In genomic region chr7:114942443-114943175, GRCh38 we compare ENCODE assay signal across 13 cellular contexts. TPM values are rescaled to one million over a fixed set of nuclear protein-coding genes. Genes with fewer than 3 reads are reported as not detected.
DNase-seq lines count a peak whose midpoint lies in the region; ATAC-seq and TF ChIP-seq lines count a peak whose summit lies in the region.
"Had no signal": no experiment of that assay in that cellular context is flagged by ENCODE, and none has a peak within 500 bp of the region (broad histone marks: within the 10 kb centered on the region; RNA-seq: fewer than 3 reads in every experiment).

No MANE protein-coding gene starts in this region.

- H3K4me3 Mint-ChIP-seq in naive B cell (peak overlapping the region in 2 of 8 donors; percentile 12 to 16), WTC11 (no peak overlapping the region)

- H3K27ac Mint-ChIP-seq in naive B cell (peak overlapping the region in 4 of 6 donors; percentile 40 to 68 (median 43)), WTC11 (no peak overlapping the region)

- ATAC-seq in GM21576 (IDR thresholded peaks at IDR 0.05; ENCODE audit: unreplicated experiment) (peak; percentile 71), HG03378 (IDR thresholded peaks at IDR 0.05; ENCODE audit: unreplicated experiment) (peak; percentile 58), naive B cell (ENCODE audit: low read depth in 2 of 2) (peak; percentile 75 to 78), WTC11 (no peak)

- peak; percentile 25 for DNase-seq in SKM-1 treated with dmso at 0.1 percent for 144 hours (lab: John Stamatoyannopoulos, UW; ENCODE audit: unreplicated experiment)
- no peak for DNase-seq in SKM-1 (lab: John Stamatoyannopoulos, UW; ENCODE audit: unreplicated experiment)
- no peak for DNase-seq in naive B cell
- DNase-seq in stimulated activated naive CD4-positive, alpha-beta T cell treated with Interleukin-2 at 50 U/mL for 16 hours (lab: John Stamatoyannopoulos, UW), result no peak
- no peak for DNase-seq in WTC11 (ENCODE audit: low spot score)
- DNase-seq in NCI-H510A (lab: John Stamatoyannopoulos, UW), result no peak
- DNase-seq: 8988T; activated effector memory CD4-positive, alpha-beta T cell treated with Interleukin-2 at 50 U/mL for 16 hours; DMS53; foreskin fibroblast; NCI-H1105 treated with DMSO at 0.1 percent for 48 hours had no signal

- H3K27me3 Mint-ChIP-seq in naive B cell, result no peaks in the 10 kb centered on the region
- no peaks in the 10 kb centered on the region for H3K27me3 Mint-ChIP-seq in WTC11 (ENCODE audit: low read depth)

- H3K9me3 Mint-ChIP-seq in naive B cell, result no peaks in the 10 kb centered on the region
- no peaks in the 10 kb centered on the region for H3K9me3 Mint-ChIP-seq in WTC11

- peaks cover 15 to 37% (median 35%) of the 10 kb centered on the region in 3 donors for H3K4me1 Mint-ChIP-seq in naive B cell
- peaks cover 33% of the 10 kb centered on the region for H3K4me1 Mint-ChIP-seq in WTC11

- CTCF ChIA-PET in WTC11 (lab: Charles Lee), result no interaction called here

- TF ChIP-seq CTCF in WTC11 (IDR thresholded peaks at IDR 0.05), result no peak

- H3K36me3 Mint-ChIP-seq in naive B cell (peaks cover 0 to 15% of the 10 kb centered on the region in 2 donors), WTC11 (no peaks in the 10 kb centered on the region)

- POLR2A ChIA-PET in WTC11 (lab: Charles Lee), result no interaction called here

TF ChIP-seq in WTC11, 78 proteins besides CTCF, POLR2A, EP300 and RAD21:
- TF ChIP-seq USF1 (CRISPR knock-in tag; IDR thresholded peaks at IDR 0.05), result no peak
- TF ChIP-seq ZNF416 (CRISPR knock-in tag; IDR thresholded peaks at IDR 0.05), result no peak
- TF ChIP-seq, protein P1, sequence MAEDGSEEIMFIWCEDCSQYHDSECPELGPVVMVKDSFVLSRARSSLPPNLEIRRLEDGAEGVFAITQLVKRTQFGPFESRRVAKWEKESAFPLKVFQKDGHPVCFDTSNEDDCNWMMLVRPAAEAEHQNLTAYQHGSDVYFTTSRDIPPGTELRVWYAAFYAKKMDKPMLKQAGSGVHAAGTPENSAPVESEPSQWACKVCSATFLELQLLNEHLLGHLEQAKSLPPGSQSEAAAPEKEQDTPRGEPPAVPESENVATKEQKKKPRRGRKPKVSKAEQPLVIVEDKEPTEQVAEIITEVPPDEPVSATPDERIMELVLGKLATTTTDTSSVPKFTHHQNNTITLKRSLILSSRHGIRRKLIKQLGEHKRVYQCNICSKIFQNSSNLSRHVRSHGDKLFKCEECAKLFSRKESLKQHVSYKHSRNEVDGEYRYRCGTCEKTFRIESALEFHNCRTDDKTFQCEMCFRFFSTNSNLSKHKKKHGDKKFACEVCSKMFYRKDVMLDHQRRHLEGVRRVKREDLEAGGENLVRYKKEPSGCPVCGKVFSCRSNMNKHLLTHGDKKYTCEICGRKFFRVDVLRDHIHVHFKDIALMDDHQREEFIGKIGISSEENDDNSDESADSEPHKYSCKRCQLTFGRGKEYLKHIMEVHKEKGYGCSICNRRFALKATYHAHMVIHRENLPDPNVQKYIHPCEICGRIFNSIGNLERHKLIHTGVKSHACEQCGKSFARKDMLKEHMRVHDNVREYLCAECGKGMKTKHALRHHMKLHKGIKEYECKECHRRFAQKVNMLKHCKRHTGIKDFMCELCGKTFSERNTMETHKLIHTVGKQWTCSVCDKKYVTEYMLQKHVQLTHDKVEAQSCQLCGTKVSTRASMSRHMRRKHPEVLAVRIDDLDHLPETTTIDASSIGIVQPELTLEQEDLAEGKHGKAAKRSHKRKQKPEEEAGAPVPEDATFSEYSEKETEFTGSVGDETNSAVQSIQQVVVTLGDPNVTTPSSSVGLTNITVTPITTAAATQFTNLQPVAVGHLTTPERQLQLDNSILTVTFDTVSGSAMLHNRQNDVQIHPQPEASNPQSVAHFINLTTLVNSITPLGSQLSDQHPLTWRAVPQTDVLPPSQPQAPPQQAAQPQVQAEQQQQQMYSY (CRISPR knock-in tag; IDR thresholded peaks at IDR 0.05), result no peak
- no peak for TF ChIP-seq ZNF121 (CRISPR knock-in tag; IDR thresholded peaks at IDR 0.05)
- no peak for TF ChIP-seq SOX15 (CRISPR knock-in tag; IDR thresholded peaks at IDR 0.05)
- TF ChIP-seq NR2C2 (CRISPR knock-in tag; IDR thresholded peaks at IDR 0.05), result no peak
- TF ChIP-seq, protein P2, sequence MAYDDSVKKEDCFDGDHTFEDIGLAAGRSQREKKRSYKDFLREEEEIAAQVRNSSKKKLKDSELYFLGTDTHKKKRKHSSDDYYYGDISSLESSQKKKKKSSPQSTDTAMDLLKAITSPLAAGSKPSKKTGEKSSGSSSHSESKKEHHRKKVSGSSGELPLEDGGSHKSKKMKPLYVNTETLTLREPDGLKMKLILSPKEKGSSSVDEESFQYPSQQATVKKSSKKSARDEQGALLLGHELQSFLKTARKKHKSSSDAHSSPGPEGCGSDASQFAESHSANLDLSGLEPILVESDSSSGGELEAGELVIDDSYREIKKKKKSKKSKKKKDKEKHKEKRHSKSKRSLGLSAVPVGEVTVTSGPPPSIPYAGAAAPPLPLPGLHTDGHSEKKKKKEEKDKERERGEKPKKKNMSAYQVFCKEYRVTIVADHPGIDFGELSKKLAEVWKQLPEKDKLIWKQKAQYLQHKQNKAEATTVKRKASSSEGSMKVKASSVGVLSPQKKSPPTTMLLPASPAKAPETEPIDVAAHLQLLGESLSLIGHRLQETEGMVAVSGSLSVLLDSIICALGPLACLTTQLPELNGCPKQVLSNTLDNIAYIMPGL (CRISPR knock-in tag; IDR thresholded peaks at IDR 0.05), result no peak
- TF ChIP-seq E2F5 (CRISPR knock-in tag; IDR thresholded peaks at IDR 0.05), result no peak
- no peak for TF ChIP-seq IRF1 (CRISPR knock-in tag; IDR thresholded peaks at IDR 0.05)
- TF ChIP-seq, protein P3, sequence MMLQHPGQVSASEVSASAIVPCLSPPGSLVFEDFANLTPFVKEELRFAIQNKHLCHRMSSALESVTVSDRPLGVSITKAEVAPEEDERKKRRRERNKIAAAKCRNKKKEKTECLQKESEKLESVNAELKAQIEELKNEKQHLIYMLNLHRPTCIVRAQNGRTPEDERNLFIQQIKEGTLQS (CRISPR knock-in tag; conservative IDR thresholded peaks at IDR 0.05), result no peak
- TF ChIP-seq KAT7 (CRISPR knock-in tag; IDR thresholded peaks at IDR 0.05; ENCODE audit: borderline replicate concordance), result no peak

RNA-seq across cellular contexts. Expression of gene MDFIC, which starts 20.7 kb away (rescaled TPM):
- 10 to 100 TPM; 29.0 to 68.6 (median 40.0) TPM for polyA plus RNA-seq in naive B cell (ENCODE audit: low read depth in 6 of 6)
- total RNA-seq in WTC11 (2021), result 7.4 to 8.4 TPM (median 8.3 TPM) in 3 replicates
